Comparison of ENCODE assay signal across 20 cellular contexts in the genomic region with DNA sequence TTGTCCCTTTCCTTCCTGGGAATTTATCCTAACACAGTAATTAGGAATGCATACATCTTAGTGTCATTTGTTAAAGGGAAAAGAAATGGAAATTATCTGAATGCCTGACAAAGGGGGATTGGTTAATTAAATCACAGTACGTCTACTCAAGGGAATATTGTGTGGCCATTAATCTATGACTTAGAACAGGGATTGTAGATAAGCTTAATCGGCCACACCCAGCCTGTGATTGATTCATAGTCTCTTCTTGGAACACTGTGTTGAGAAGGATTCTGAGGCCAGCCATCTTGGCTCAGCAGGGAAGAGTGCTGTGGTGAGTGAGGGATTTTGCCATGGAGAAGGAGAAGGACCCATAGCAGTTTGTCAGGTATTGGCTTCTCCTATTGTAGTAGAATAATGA. TPM values are rescaled to one million over a fixed set of nuclear protein-coding genes. Genes with fewer than 3 reads are reported as not detected.
DNase-seq lines count a peak whose midpoint lies in the region; ATAC-seq and TF ChIP-seq lines count a peak whose summit lies in the region.
"Had no signal": no experiment of that assay in that cellular context is flagged by ENCODE, and none has a peak within 500 bp of the region (broad histone marks: within the 10 kb centered on the region; RNA-seq: fewer than 3 reads in every experiment).

No MANE protein-coding gene starts in this region.

- H3K36me3 Mint-ChIP-seq in activated CD4-positive, alpha-beta T cell treated with anti-CD3 and anti-CD28 coated beads for 36 hours (ENCODE audit: low read depth): peaks cover 28% of the 10 kb centered on the region
- peaks cover 57% of the 10 kb centered on the region for H3K36me3 Mint-ChIP-seq in CD4-positive, alpha-beta T cell (ENCODE audit: low read depth)
- peaks cover 23% of the 10 kb centered on the region for H3K36me3 Mint-ChIP-seq in activated naive CD8-positive, alpha-beta T cell treated with anti-CD3 and anti-CD28 coated beads for 36 hours
- peaks cover 12 to 59% (median 31%) of the 10 kb centered on the region in 5 donors for H3K36me3 Mint-ChIP-seq in naive thymus-derived CD4-positive, alpha-beta T cell

- no peak for DNase-seq in activated CD4-positive, alpha-beta T cell treated with anti-CD3 and anti-CD28 coated beads for 36 hours
- no peak for DNase-seq in activated CD4-positive, alpha-beta T cell treated with anti-CD3 and anti-CD28 coated beads, Interleukin-2, amount 50 U/mL, for 4 hours
- no peak for DNase-seq in CD4-positive, alpha-beta T cell
- DNase-seq in activated naive CD8-positive, alpha-beta T cell treated with anti-CD3 and anti-CD28 coated beads for 36 hours: no peak
- no peak for DNase-seq in naive thymus-derived CD4-positive, alpha-beta T cell
- no peak for DNase-seq in OCI-M2 (lab: John Stamatoyannopoulos, UW; ENCODE audit: unreplicated experiment)
- no peak for DNase-seq in DMS153 (lab: John Stamatoyannopoulos, UW)
- DNase-seq: ACHN; DMS79; MM.1S; NCI-H1048; NCI-H1417 treated with DMSO at 0.1 percent for 48 hours; NCI-H187; NCI-H2107; NK-92 treated with Interleukin-12 subunit alpha and Interleukin-12 subunit beta, amount 100 ng/mL, for 24 hours; SJCRH30 had no signal

- intact Hi-C loops in activated CD4-positive, alpha-beta T cell treated with anti-CD3 and anti-CD28 coated beads for 36 hours (cut with DNase I, micrococcal nuclease): loop anchor here in 1 of 2 experiments (2.0 kb wide), 1 partner anchor 58 kb away; no protein-coding TSS in a partner anchor
- intact Hi-C loops in CD4-positive, alpha-beta T cell (cut with DNase I, micrococcal nuclease): no loop called here
- intact Hi-C loops in naive thymus-derived CD4-positive, alpha-beta T cell (cut with micrococcal nuclease): no loop called here

- H3K4me3 ChIP-seq in naive thymus-derived CD4-positive, alpha-beta T cell (ENCODE audit: low read length): no peak overlapping the region
- H3K4me3 ChIP-seq: BLaER1 treated with 17β-estradiol and CSF1 and Interleukin-3, amounts not matched to agents 10 nM and 100 nM; Peyer's patch; SJCRH30 had no signal

- POLR2A ChIA-PET in activated CD4-positive, alpha-beta T cell treated with anti-CD3 and anti-CD28 coated beads for 36 hours (lab: Charles Lee): no interaction called here
- POLR2A ChIA-PET in CD4-positive, alpha-beta T cell (lab: Charles Lee): no interaction called here
- POLR2A ChIA-PET in naive thymus-derived CD4-positive, alpha-beta T cell (lab: Charles Lee): no interaction called here

- no peaks in the 10 kb centered on the region for H3K4me1 ChIP-seq in naive thymus-derived CD4-positive, alpha-beta T cell (ENCODE audit: control insufficient read depth in 2 of 2, insufficient read depth in 2 of 2, low read length in 2 of 2)
- H3K4me1 ChIP-seq: Peyer's patch had no signal

- H3K27ac ChIP-seq in CD4-positive, alpha-beta T cell (ENCODE audit: low read depth, low read length): no peak overlapping the region
- H3K27ac ChIP-seq in naive thymus-derived CD4-positive, alpha-beta T cell (ENCODE audit: low read depth, low read length): no peak overlapping the region
- H3K27ac ChIP-seq: 22Rv1; BLaER1 treated with 17β-estradiol and CSF1 and Interleukin-3, amounts not matched to agents 10 nM and 100 nM; Peyer's patch; SJCRH30 had no signal

- H3K9me3 ChIP-seq in CD4-positive, alpha-beta T cell (ENCODE audit: control insufficient read depth, low read length): no peaks in the 10 kb centered on the region
- no peaks in the 10 kb centered on the region for H3K9me3 ChIP-seq in naive thymus-derived CD4-positive, alpha-beta T cell (ENCODE audit: control insufficient read depth in 2 of 3, low read length in 3 of 3)
- H3K9me3 ChIP-seq: BLaER1 treated with 17β-estradiol and CSF1 and Interleukin-3, amounts not matched to agents 10 nM and 100 nM; Peyer's patch; SJCRH30 had no signal

- no peaks in the 10 kb centered on the region for H3K27me3 ChIP-seq in CD4-positive, alpha-beta T cell (ENCODE audit: control insufficient read depth, insufficient read depth, low read length)
- H3K27me3 ChIP-seq in naive thymus-derived CD4-positive, alpha-beta T cell (ENCODE audit: control insufficient read depth in 2 of 2, insufficient read depth in 2 of 2, low read length in 2 of 2): no peaks in the 10 kb centered on the region
- H3K27me3 ChIP-seq: BLaER1 treated with 17β-estradiol and CSF1 and Interleukin-3, amounts not matched to agents 10 nM and 100 nM; Peyer's patch; SJCRH30 had no signal

- CTCF ChIA-PET in activated CD4-positive, alpha-beta T cell treated with anti-CD3 and anti-CD28 coated beads for 36 hours (lab: Charles Lee): interaction anchor here (2.1 kb wide), 1 partner anchor 17 kb away, joined by 6 read pairs; no protein-coding TSS in a partner anchor
- CTCF ChIA-PET in CD4-positive, alpha-beta T cell (lab: Charles Lee): no interaction called here
- CTCF ChIA-PET in naive thymus-derived CD4-positive, alpha-beta T cell (lab: Charles Lee): no interaction called here

- no peak for ATAC-seq in activated CD4-positive, alpha-beta T cell treated with anti-CD3 and anti-CD28 coated beads for 36 hours
- ATAC-seq in CD4-positive, alpha-beta T cell (ENCODE audit: poor library complexity): no peak
- ATAC-seq in naive thymus-derived CD4-positive, alpha-beta T cell: no peak
- ATAC-seq in HG02885 (IDR thresholded peaks at IDR 0.05; ENCODE audit: poor library complexity, unreplicated experiment): no peak

- H3K4me1 Mint-ChIP-seq in activated CD4-positive, alpha-beta T cell treated with anti-CD3 and anti-CD28 coated beads for 36 hours: peaks cover 34% of the 10 kb centered on the region
- H3K4me1 Mint-ChIP-seq in CD4-positive, alpha-beta T cell (ENCODE audit: low read depth): peaks cover 27% of the 10 kb centered on the region
- H3K4me1 Mint-ChIP-seq in activated naive CD8-positive, alpha-beta T cell treated with anti-CD3 and anti-CD28 coated beads for 36 hours: peaks cover 18% of the 10 kb centered on the region
- peaks cover 0 to 35% (median 8%) of the 10 kb centered on the region in 7 donors for H3K4me1 Mint-ChIP-seq in naive thymus-derived CD4-positive, alpha-beta T cell

- no peaks in the 10 kb centered on the region for H3K27me3 Mint-ChIP-seq in activated CD4-positive, alpha-beta T cell treated with anti-CD3 and anti-CD28 coated beads for 36 hours
- no peaks in the 10 kb centered on the region for H3K27me3 Mint-ChIP-seq in CD4-positive, alpha-beta T cell
- no peaks in the 10 kb centered on the region for H3K27me3 Mint-ChIP-seq in activated naive CD8-positive, alpha-beta T cell treated with anti-CD3 and anti-CD28 coated beads for 36 hours
- no peaks in the 10 kb centered on the region for H3K27me3 Mint-ChIP-seq in naive thymus-derived CD4-positive, alpha-beta T cell

- no peak for TF ChIP-seq CTCF in CD4-positive, alpha-beta T cell (IDR thresholded peaks at IDR 0.05)

- no peak overlapping the region for H3K4me3 Mint-ChIP-seq in activated CD4-positive, alpha-beta T cell treated with anti-CD3 and anti-CD28 coated beads for 36 hours
- no peak overlapping the region for H3K4me3 Mint-ChIP-seq in CD4-positive, alpha-beta T cell
- H3K4me3 Mint-ChIP-seq in activated naive CD8-positive, alpha-beta T cell treated with anti-CD3 and anti-CD28 coated beads for 36 hours: no peak overlapping the region
- H3K4me3 Mint-ChIP-seq in naive thymus-derived CD4-positive, alpha-beta T cell: no peak overlapping the region

- H3K27ac Mint-ChIP-seq in activated CD4-positive, alpha-beta T cell treated with anti-CD3 and anti-CD28 coated beads for 36 hours: peak overlapping the region; percentile 75
- H3K27ac Mint-ChIP-seq in CD4-positive, alpha-beta T cell: peak overlapping the region; percentile 73
- peak overlapping the region; percentile 54 for H3K27ac Mint-ChIP-seq in activated naive CD8-positive, alpha-beta T cell treated with anti-CD3 and anti-CD28 coated beads for 36 hours
- peak overlapping the region in 5 of 9 donors; percentile 2 to 88 (median 60) for H3K27ac Mint-ChIP-seq in naive thymus-derived CD4-positive, alpha-beta T cell

- peaks cover 4 to 27% (median 4%) of the 10 kb centered on the region in 3 experiments for H3K36me3 ChIP-seq in naive thymus-derived CD4-positive, alpha-beta T cell (ENCODE audit: control insufficient read depth in 2 of 3, insufficient read depth in 3 of 3, low read length in 3 of 3)

- H3K9me3 Mint-ChIP-seq in activated CD4-positive, alpha-beta T cell treated with anti-CD3 and anti-CD28 coated beads for 36 hours (ENCODE audit: low read depth): no peaks in the 10 kb centered on the region
- H3K9me3 Mint-ChIP-seq in CD4-positive, alpha-beta T cell: no peaks in the 10 kb centered on the region
- H3K9me3 Mint-ChIP-seq in activated naive CD8-positive, alpha-beta T cell treated with anti-CD3 and anti-CD28 coated beads for 36 hours: no peaks in the 10 kb centered on the region
- H3K9me3 Mint-ChIP-seq in naive thymus-derived CD4-positive, alpha-beta T cell: no peaks in the 10 kb centered on the region

RNA-seq across cellular contexts. Expression of a gene that starts 50.5 kb away (rescaled TPM):
- 10 to 100 TPM; 72.6 to 93.4 TPM for total RNA-seq in activated CD4-positive, alpha-beta T cell treated with anti-CD3 and anti-CD28 coated beads for 36 hours
- total RNA-seq in CD4-positive, alpha-beta T cell: 10 to 100 TPM; 31.1 to 33.4 TPM
- total RNA-seq in activated naive CD8-positive, alpha-beta T cell treated with anti-CD3 and anti-CD28 coated beads for 36 hours: 10 to 100 TPM; 85.6 to 98.4 TPM
- total RNA-seq in naive thymus-derived CD4-positive, alpha-beta T cell: 10 to 100 TPM; 41.7 to 72.9 (median 49.1) TPM
- polyA plus RNA-seq in naive thymus-derived CD4-positive, alpha-beta T cell: 10 to 100 TPM; 84.0 to 93.4 TPM
